Comparison of ENCODE assay signal across 9 cellular contexts in genomic region chr9:20884985-20885593, GRCh38.
DNase-seq lines count a peak whose midpoint lies in the region; ATAC-seq and TF ChIP-seq lines count a peak whose summit lies in the region.
"Had no signal": no experiment of that assay in that cellular context is flagged by ENCODE, and none has a peak within 500 bp of the region (broad histone marks: within the 10 kb centered on the region; RNA-seq: fewer than 3 reads in every experiment).

No MANE protein-coding gene starts in this region.

- no peak overlapping the region for H3K4me3 ChIP-seq in AG04449 (ENCODE audit: low read depth, low read length)
- H3K4me3 ChIP-seq in mucosa of descending colon = no peak overlapping the region

- intact Hi-C loops in mucosa of descending colon (cut with DNase I, micrococcal nuclease) = loop anchor here in 1 of 2 donors (10.0 kb wide), 1 partner anchor 220 kb away; no protein-coding TSS in a partner anchor

- CTCF ChIA-PET in AG04449 (lab: Yijun Ruan, JAX) = interaction anchor here (0.8 to 6.7 kb wide), 18 partner anchors 10 to 505 kb away, joined by 3 to 69 read pairs (median 4); partner anchors contain the start of gene FOCAD

- no peaks in the 10 kb centered on the region for H3K9me3 ChIP-seq in mucosa of descending colon
- H3K9me3 ChIP-seq: neutrophil had no signal

- H3K4me1 ChIP-seq in mucosa of descending colon (ENCODE audit: low read depth) = no peaks in the 10 kb centered on the region

- ATAC-seq in GM19035 (IDR thresholded peaks at IDR 0.05; ENCODE audit: unreplicated experiment) (peak; percentile 76), mucosa of descending colon (peak; percentile 57), GM19328 (IDR thresholded peaks at IDR 0.05; ENCODE audit: unreplicated experiment) (no peak)

- H3K36me3 ChIP-seq in mucosa of descending colon (ENCODE audit: low read depth) = no peaks in the 10 kb centered on the region

- POLR2A ChIA-PET in AG04449 (lab: Yijun Ruan, JAX) = no interaction called here

- TF ChIP-seq CTCF in AG04449 (IDR thresholded peaks at IDR 0.05; ENCODE audit: insufficient read depth, low read length, missing control alignments) (peak; percentile 61), mucosa of descending colon (IDR thresholded peaks at IDR 0.05) (no peak)

- DNase-seq in AG04449 (ENCODE audit: low read depth, low spot score) (no peak), NCI-H146 treated with DMSO at 0.1 percent for 48 hours (lab: John Stamatoyannopoulos, UW; ENCODE audit: unreplicated experiment) (peak; percentile 33), mucosa of descending colon (peak in 2 of 3 donors; percentile 46 to 86)
- DNase-seq in activated CD4-positive, alpha-beta T cell treated with anti-CD3 and anti-CD28 coated beads for 48 hours = peak; percentile 77
- peak; percentile 45 for DNase-seq in effector CD4-positive, alpha-beta T cell
- peak; percentile 8 to 55 (median 34) for DNase-seq in stimulated activated naive CD4-positive, alpha-beta T cell (lab: John Stamatoyannopoulos, UW)
